In genomic region chr6:99568103-99568933, GRCh38 we compare ENCODE assay signal across 8 cellular contexts. TPM values are rescaled to one million over a fixed set of nuclear protein-coding genes. Genes with fewer than 3 reads are reported as not detected.
DNase-seq lines count a peak whose midpoint lies in the region; ATAC-seq and TF ChIP-seq lines count a peak whose summit lies in the region.

TSS of gene CCNC (minus strand) at chr6:99568660. CDS start at chr6:99568527, 133 bp downstream.

- H3K27me3 Mint-ChIP-seq in HFFc6 (ENCODE audit: insufficient read depth) (peaks cover 3% of the 10 kb centered on the region; the same call in 1 of the 2 replicates), glutamatergic neuron (ENCODE audit: unreplicated experiment) (peaks cover 10% of the 10 kb centered on the region)
- no peaks in the 10 kb centered on the region for H3K27me3 Mint-ChIP-seq in activated naive CD8-positive, alpha-beta T cell

- peaks cover 9% of the 10 kb centered on the region for H3K4me1 ChIP-seq in osteoblast (ENCODE audit: insufficient read depth, low read length)
- peaks cover 12 to 17% of the 10 kb centered on the region in 2 donors for H3K4me1 ChIP-seq in thoracic aorta (ENCODE audit: control insufficient read depth in 1 of 2, low read depth in 2 of 2)

- peak within 1 kb of the TSS; percentile 96 for H3K4me3 ChIP-seq in osteoblast (ENCODE audit: insufficient read depth, low read length)
- peak within 1 kb of the TSS; percentile 90 for H3K4me3 ChIP-seq in thoracic aorta

- H3K4me2 ChIP-seq in osteoblast (ENCODE audit: insufficient read depth, low read length) = peak within 1 kb of the TSS; percentile 92

- no peaks in the 10 kb centered on the region for H3K9me3 ChIP-seq in osteoblast (ENCODE audit: low read depth, low read length)
- no peaks in the 10 kb centered on the region for H3K9me3 ChIP-seq in thoracic aorta

- H3K27ac ChIP-seq in osteoblast (ENCODE audit: low read depth, low read length) (peak within 1 kb of the TSS; percentile 88), thoracic aorta (peak within 1 kb of the TSS; percentile 13 to 55)

- peaks cover 6% of the 10 kb centered on the region; the same call in 1 of the 2 replicates for H3K9me3 Mint-ChIP-seq in HFFc6
- no peaks in the 10 kb centered on the region for H3K9me3 Mint-ChIP-seq in activated naive CD8-positive, alpha-beta T cell (ENCODE audit: low read depth)
- peaks cover 9% of the 10 kb centered on the region for H3K9me3 Mint-ChIP-seq in glutamatergic neuron (ENCODE audit: unreplicated experiment)

- DNase-seq in GM04504 (ENCODE audit: low read depth) (peak; percentile 94), HFFc6 (peak; percentile 96), NCI-H1048 (lab: John Stamatoyannopoulos, UW) (peak; percentile 94), SKM-1 (lab: John Stamatoyannopoulos, UW; ENCODE audit: unreplicated experiment) (peak; percentile 89), glutamatergic neuron (peak; percentile 93), osteoblast (ENCODE audit: insufficient read length, low spot score, missing footprints) (peak; percentile 92), thoracic aorta (ENCODE audit: low spot score) (peak; percentile 66)

- no peaks in the 10 kb centered on the region for H3K36me3 ChIP-seq in osteoblast (ENCODE audit: insufficient read depth, low read length)
- no peaks in the 10 kb centered on the region for H3K36me3 ChIP-seq in thoracic aorta

- H3K4me1 Mint-ChIP-seq in HFFc6 (ENCODE audit: low read depth) (peaks cover 40% of the 10 kb centered on the region), glutamatergic neuron (ENCODE audit: low read depth, unreplicated experiment) (peaks cover 7% of the 10 kb centered on the region)
- H3K4me1 Mint-ChIP-seq in activated naive CD8-positive, alpha-beta T cell (ENCODE audit: low read depth) = peaks cover 36% of the 10 kb centered on the region

- H3K36me3 Mint-ChIP-seq in HFFc6 (ENCODE audit: low read depth) (peaks cover 12% of the 10 kb centered on the region), glutamatergic neuron (ENCODE audit: unreplicated experiment) (peaks cover 4% of the 10 kb centered on the region)
- no peaks in the 10 kb centered on the region for H3K36me3 Mint-ChIP-seq in activated naive CD8-positive, alpha-beta T cell

- ATAC-seq in thoracic aorta (ENCODE audit: insufficient number of reproducible peaks, low FRiP score, low read depth) = peak; percentile 97

- peak within 1 kb of the TSS; percentile 96 for H2AFZ ChIP-seq in osteoblast (ENCODE audit: low read length)

- peak within 1 kb of the TSS; percentile 99 for H3K4me3 Mint-ChIP-seq in HFFc6
- peak within 1 kb of the TSS; percentile 100 for H3K4me3 Mint-ChIP-seq in activated naive CD8-positive, alpha-beta T cell
- peak within 1 kb of the TSS; percentile 99 for H3K4me3 Mint-ChIP-seq in glutamatergic neuron (ENCODE audit: unreplicated experiment)

- TF ChIP-seq CTCF in HFFc6 (IDR thresholded peaks at IDR 0.05) (no peak), glutamatergic neuron (IDR thresholded peaks at IDR 0.05; ENCODE audit: partially characterized antibody, unreplicated experiment) (no peak), osteoblast (IDR thresholded peaks at IDR 0.05; ENCODE audit: extremely low read depth, low read depth, low read length) (no peak), thoracic aorta (IDR thresholded peaks at IDR 0.05) (no peak)

- H3K27me3 ChIP-seq in osteoblast (ENCODE audit: insufficient read depth, low read length) (no peaks in the 10 kb centered on the region), thoracic aorta (replicated peaks; ENCODE audit: insufficient read depth) (no peaks in the 10 kb centered on the region)

- peaks cover 49% of the 10 kb centered on the region for H3K79me2 ChIP-seq in osteoblast (ENCODE audit: insufficient read depth, low read length)

- H3K27ac Mint-ChIP-seq in HFFc6 (peak within 1 kb of the TSS; percentile 94), glutamatergic neuron (ENCODE audit: unreplicated experiment) (peak within 1 kb of the TSS; percentile 98)
- peak within 1 kb of the TSS; percentile 96 for H3K27ac Mint-ChIP-seq in activated naive CD8-positive, alpha-beta T cell

- peaks cover 6% of the 10 kb centered on the region for H4K20me1 ChIP-seq in osteoblast (ENCODE audit: insufficient read depth, low read length)

RNA-seq across cellular contexts. Expression of gene CCNC, which starts in this region (rescaled TPM):
- total RNA-seq in HFFc6 (2021; fragmentation: NEBNext Ultra II Directional; extraction: Animal tissue kit (Norgen Biotek cat#: 25700)) = 10 to 100 TPM; 40.9 to 46.3 (median 43.1) TPM
- 49.3 TPM for total RNA-seq in glutamatergic neuron (ENCODE audit: unreplicated experiment)
- 89.4 and 89.6 TPM in 2 replicates for total RNA-seq in osteoblast
- total RNA-seq in thoracic aorta = 10 to 100 TPM; 25.2 to 50.6 TPM

Comparison
In these comparisons a context has a peak if more than half of its experiments do, and no peak if none do; other contexts are left out.
1. Peak in every context shown above with its lines: DNase-seq, ATAC-seq, H3K4me3 ChIP-seq and H3K27ac ChIP-seq.